ENCODE assay signal across 8 cellular contexts in the genomic region with DNA sequence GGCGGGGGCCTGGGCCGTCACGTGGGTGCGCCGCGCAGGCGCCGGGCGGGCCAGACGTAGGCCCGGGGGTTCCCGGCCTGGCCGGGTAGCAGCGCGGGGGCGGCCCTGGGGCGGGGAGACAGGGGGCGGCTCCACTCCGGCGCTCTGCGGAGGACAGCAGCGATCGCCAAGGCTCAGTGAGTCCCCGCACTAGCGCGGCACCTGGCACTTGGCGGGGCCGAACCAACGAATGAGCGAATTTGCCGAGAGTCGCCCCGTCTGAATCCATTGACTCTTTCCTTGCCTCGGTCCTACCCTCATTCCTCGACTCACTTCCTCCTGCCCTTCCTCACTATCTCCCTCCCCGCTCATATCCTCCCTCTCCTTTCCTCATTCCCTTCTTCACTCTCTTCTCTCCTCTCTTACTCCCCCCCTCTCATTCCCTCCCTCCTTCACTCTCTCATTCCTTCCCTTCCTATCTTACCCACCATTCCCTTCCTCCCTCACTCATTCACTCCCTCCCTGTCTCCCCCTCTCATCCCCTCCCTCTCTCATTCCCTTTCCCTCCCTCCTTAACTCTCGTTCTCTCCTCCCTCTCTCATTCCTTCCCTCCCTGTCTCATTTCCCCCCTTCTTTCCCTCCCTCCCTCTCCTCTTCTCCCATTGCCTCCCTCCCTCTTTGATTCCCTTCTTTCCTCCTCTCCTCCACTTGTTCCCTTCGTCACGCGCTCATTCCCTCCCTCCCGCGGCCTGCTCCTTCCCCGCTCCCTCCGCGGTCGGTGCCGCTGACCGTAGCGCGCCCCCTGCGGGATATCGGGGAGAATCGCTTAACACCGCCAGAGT. TPM values are rescaled to one million over a fixed set of nuclear protein-coding genes. Genes with fewer than 3 reads are reported as not detected.
A peak's percentile ranks its signal among the peaks of the same experiment; 100 is the strongest.
DNase-seq lines count a peak whose midpoint lies in the region; ATAC-seq and TF ChIP-seq lines count a peak whose summit lies in the region.

No MANE protein-coding gene starts in this region.

- H3K4me1 ChIP-seq in H9 (ENCODE audit: insufficient read depth, low read length) (peaks cover 6% of the 10 kb centered on the region), MM.1S (ENCODE audit: low read length) (peaks cover 3% of the 10 kb centered on the region; the same call in 1 of the 2 replicates), gastroesophageal sphincter (peaks cover 0 to 48% (median 14%) of the 10 kb centered on the region in 3 donors), neutrophil (ENCODE audit: control insufficient read depth in 1 of 2, insufficient read depth in 1 of 2, low read depth in 1 of 2, low read length in 1 of 2) (peaks cover 22 to 24% of the 10 kb centered on the region in 2 experiments)

- H3K27me3 Mint-ChIP-seq in H9 (ENCODE audit: low read depth) = peaks cover 11% of the 10 kb centered on the region
- peaks cover 11% of the 10 kb centered on the region for H3K27me3 Mint-ChIP-seq in activated naive CD4-positive, alpha-beta T cell treated with anti-CD3 and anti-CD28 coated beads, Interleukin-2, amount 10 ng/mL, durations not matched to agents 7 days and 5 days

- peak overlapping the region; percentile 82 to 97 (median 97) for H3K27ac Mint-ChIP-seq in H9
- peak overlapping the region; percentile 88 for H3K27ac Mint-ChIP-seq in activated naive CD4-positive, alpha-beta T cell treated with anti-CD3 and anti-CD28 coated beads, Interleukin-2, amount 10 ng/mL, durations not matched to agents 7 days and 5 days

- peak overlapping the region; percentile 54 for H3K18ac ChIP-seq in H9 (ENCODE audit: insufficient read length, low read depth, low read length)

- TF ChIP-seq CTCF in H9 (conservative IDR thresholded peaks at IDR 0.05) (peak; percentile 91), MM.1S (IDR thresholded peaks at IDR 0.05; ENCODE audit: low read length) (peak; percentile 94), gastroesophageal sphincter (IDR thresholded peaks at IDR 0.05) (peak in 3 of 4 experiments; percentile 85 to 91 (median 90)), neutrophil (IDR thresholded peaks at IDR 0.05) (peak; percentile 92)

- H3K4me3 ChIP-seq in MM.1S (ENCODE audit: low read length) (peak overlapping the region; percentile 88), gastroesophageal sphincter (peak overlapping the region; percentile 64 to 77), neutrophil (ENCODE audit: low read depth in 1 of 2, low read length in 1 of 2) (peak overlapping the region; percentile 79 to 95)

- peak; percentile 69 for DNase-seq in GF-D8 (lab: John Stamatoyannopoulos, UW)
- DNase-seq in H9 = peak; percentile 88
- DNase-seq in MM.1S = peak; percentile 96
- peak; percentile 90 for DNase-seq in SK-MEL-5 (ENCODE audit: low read depth, low spot score)
- DNase-seq in activated naive CD4-positive, alpha-beta T cell treated with anti-CD3 and anti-CD28 coated beads, Interleukin-2, amount 10 ng/mL, durations not matched to agents 7 days and 5 days = peak; percentile 95
- DNase-seq in substantia nigra (lab: John Stamatoyannopoulos, UW) = peak; percentile 38 to 96 (median 85)

- peak overlapping the region; percentile 87 to 99 for H3K4me3 Mint-ChIP-seq in H9
- peak overlapping the region; percentile 90 for H3K4me3 Mint-ChIP-seq in activated naive CD4-positive, alpha-beta T cell treated with anti-CD3 and anti-CD28 coated beads, Interleukin-2, amount 10 ng/mL, durations not matched to agents 7 days and 5 days

- H3K27ac ChIP-seq in H9 (ENCODE audit: insufficient read length, low read depth, low read length) (peak overlapping the region; percentile 44), MM.1S (ENCODE audit: low read length) (peak overlapping the region; percentile 49; the same call in 1 of the 2 replicates), gastroesophageal sphincter (peak overlapping the region; percentile 95 to 99 (median 97)), neutrophil (peak overlapping the region; percentile 93), substantia nigra (ENCODE audit: low read depth, low read length, poor library complexity, severe bottlenecking) (peak overlapping the region; percentile 94)

- peak overlapping the region; percentile 93 for H3K4me2 ChIP-seq in H9 (ENCODE audit: insufficient read depth, insufficient read length, low read length)
- H3K4me2 ChIP-seq in MM.1S (ENCODE audit: low read depth, low read length) = peak overlapping the region; percentile 98

- peak; percentile 96 for ATAC-seq in gastroesophageal sphincter

- no peak overlapping the region for H3T11ph ChIP-seq in H9 (ENCODE audit: low read length)

- H2BK20ac ChIP-seq in H9 (ENCODE audit: low read depth, low read length, poor library complexity, severe bottlenecking) = no peak overlapping the region

- H2AFZ ChIP-seq in H9 (ENCODE audit: low read length) (no peak overlapping the region), MM.1S (ENCODE audit: low read length) (peak overlapping the region; percentile 70)

- H3K56ac ChIP-seq in H9 (ENCODE audit: insufficient read length, low read depth, low read length) = peak overlapping the region; percentile 26

- no peaks in the 10 kb centered on the region for H4K20me1 ChIP-seq in H9 (ENCODE audit: control insufficient read depth, insufficient read depth, insufficient read length)
- no peaks in the 10 kb centered on the region for H4K20me1 ChIP-seq in MM.1S (ENCODE audit: insufficient read depth, low read length)

- H2BK120ac ChIP-seq in H9 (ENCODE audit: low read depth, low read length, poor library complexity, severe bottlenecking) = no peak overlapping the region

- peak; percentile 39 to 69 for TF ChIP-seq POLR2A in gastroesophageal sphincter (IDR thresholded peaks at IDR 0.05)

- no peak overlapping the region for H4K8ac ChIP-seq in H9 (replicated peaks; ENCODE audit: insufficient read length, low read depth, low read length)

- no peak overlapping the region for H3K23ac ChIP-seq in H9 (ENCODE audit: insufficient read length, low read depth, low read length)

- peaks cover 18% of the 10 kb centered on the region for H3K23me2 ChIP-seq in H9 (ENCODE audit: insufficient read length, low read depth, low read length, poor library complexity, severe bottlenecking)

- peaks cover 9% of the 10 kb centered on the region for H3K79me1 ChIP-seq in H9 (ENCODE audit: insufficient read depth, low read depth, low read length, poor library complexity, severe bottlenecking)

- in situ Hi-C loops in SK-MEL-5 (cut with HindIII; ENCODE audit: low pct_unique_long_range_greater_than_20kb, low sequenced_read_pairs) = no loop called here

- no peaks in the 10 kb centered on the region for H3K9me3 Mint-ChIP-seq in H9
- no peaks in the 10 kb centered on the region for H3K9me3 Mint-ChIP-seq in activated naive CD4-positive, alpha-beta T cell treated with anti-CD3 and anti-CD28 coated beads, Interleukin-2, amount 10 ng/mL, durations not matched to agents 7 days and 5 days

- CTCF ChIA-PET in activated naive CD4-positive, alpha-beta T cell treated with anti-CD3 and anti-CD28 coated beads, Interleukin-2, amount 10 ng/mL, durations not matched to agents 7 days and 5 days (lab: Charles Lee) = no interaction called here

- H3K9me2 ChIP-seq in MM.1S (replicated peaks; ENCODE audit: insufficient read depth, low read length) = no peaks in the 10 kb centered on the region

- H3K79me2 ChIP-seq in H9 (ENCODE audit: insufficient read depth, low read length) = peaks cover 2% of the 10 kb centered on the region; the same call in 1 of the 2 replicates
- H3K79me2 ChIP-seq in MM.1S (ENCODE audit: low read length) = peaks cover 34% of the 10 kb centered on the region

- no peak overlapping the region for H2AK5ac ChIP-seq in H9 (ENCODE audit: insufficient read length, low read length)

- no peak for TF ChIP-seq EP300 in gastroesophageal sphincter (IDR thresholded peaks at IDR 0.05)

- H3K9me3 ChIP-seq in H9 (ENCODE audit: control insufficient read depth, low read depth, low read length) = no peaks in the 10 kb centered on the region
- H3K9me3 ChIP-seq in MM.1S (replicated peaks; ENCODE audit: insufficient read depth, low read length) = no peaks in the 10 kb centered on the region
- no peaks in the 10 kb centered on the region for H3K9me3 ChIP-seq in gastroesophageal sphincter
- H3K9me3 ChIP-seq in neutrophil = no peaks in the 10 kb centered on the region

- no peak overlapping the region for H3K4ac ChIP-seq in H9 (ENCODE audit: low read depth, low read length)

- H4K5ac ChIP-seq in H9 (ENCODE audit: insufficient read length, low read depth, low read length) = no peak overlapping the region

- H3K4me1 Mint-ChIP-seq in H9 = peaks cover 14 to 17% of the 10 kb centered on the region in 2 experiments
- peaks cover 39% of the 10 kb centered on the region for H3K4me1 Mint-ChIP-seq in activated naive CD4-positive, alpha-beta T cell treated with anti-CD3 and anti-CD28 coated beads, Interleukin-2, amount 10 ng/mL, durations not matched to agents 7 days and 5 days

- no peaks in the 10 kb centered on the region for H3F3A ChIP-seq in MM.1S (ENCODE audit: insufficient read depth, low read length)

- H3K27me3 ChIP-seq in H9 (ENCODE audit: insufficient read depth, low read length) (no peaks in the 10 kb centered on the region; the same call in 1 of the 2 replicates), MM.1S (replicated peaks; ENCODE audit: insufficient read depth, low read length) (no peaks in the 10 kb centered on the region), gastroesophageal sphincter (no peaks in the 10 kb centered on the region), neutrophil (no peaks in the 10 kb centered on the region)

- H3K9ac ChIP-seq in H9 (ENCODE audit: extremely low read depth, insufficient read length, low read length) (peak overlapping the region; percentile 45), MM.1S (ENCODE audit: low read length) (peak overlapping the region; percentile 54)

- peak overlapping the region; percentile 33; the same call in 1 of the 2 replicates for H3K14ac ChIP-seq in H9 (ENCODE audit: insufficient read depth, low read length)

- H3K36me3 ChIP-seq in MM.1S (replicated peaks; ENCODE audit: insufficient read depth, low read length) (no peaks in the 10 kb centered on the region), gastroesophageal sphincter (peaks cover 0 to 24% of the 10 kb centered on the region in 2 donors), neutrophil (peaks cover 15% of the 10 kb centered on the region)

- no peak overlapping the region for H2BK5ac ChIP-seq in H9 (ENCODE audit: insufficient read length, low read length)

- no peak overlapping the region for H4K91ac ChIP-seq in H9 (ENCODE audit: insufficient read length, low read depth, low read length)

- no peak overlapping the region for H2BK12ac ChIP-seq in H9 (ENCODE audit: insufficient read length, low read depth, low read length)

- WGBS in H9 (ENCODE audit: extremely low coverage, insufficient read length, low lambda C conversion rate) = 100% methylated on average over 2 of the region's 54 CpGs
- WGBS in gastroesophageal sphincter (ENCODE audit: low coverage in 1 of 2), 2 donors = 1% methylated on average over 17 to 33 of the region's 54 CpGs

- H3K36me3 Mint-ChIP-seq in H9 (ENCODE audit: insufficient read depth in 1 of 3, low read depth in 3 of 3) = peaks cover 7 to 22% (median 12%) of the 10 kb centered on the region in 3 experiments
- peaks cover 13% of the 10 kb centered on the region for H3K36me3 Mint-ChIP-seq in activated naive CD4-positive, alpha-beta T cell treated with anti-CD3 and anti-CD28 coated beads, Interleukin-2, amount 10 ng/mL, durations not matched to agents 7 days and 5 days

- no peak overlapping the region for H2BK15ac ChIP-seq in H9 (ENCODE audit: low read depth, low read length)

RNA-seq across cellular contexts. Expression of a gene that starts 0.5 kb away (rescaled TPM):
- total RNA-seq in H9 (2021) = 11.9 and 12.7 TPM in 2 replicates
- total RNA-seq in SK-MEL-5 (2014; rRNA removed; shearing (Covaris generic)) = 18.4 and 22.7 TPM in 2 replicates
- 23.2 and 26.8 TPM in 2 replicates for polyA plus RNA-seq in SK-MEL-5 (2015; cell fraction: cytosol; rRNA removed)
- polyA plus RNA-seq in SK-MEL-5 (2015; cell fraction: nucleus; rRNA removed) = 56.9 and 66.9 TPM in 2 replicates
- total RNA-seq in gastroesophageal sphincter = 10 to 100 TPM; 25.0 to 44.5 (median 33.9) TPM

RNA-seq across cellular contexts. Expression of a gene that starts 11.3 kb away (rescaled TPM):
- total RNA-seq in H9 (2021) (46.0 and 47.4 TPM in 2 replicates), gastroesophageal sphincter (10 to 100 TPM; 30.6 to 62.3 (median 54.3) TPM)
- total RNA-seq in SK-MEL-5 (2014; rRNA removed; shearing (Covaris generic)) = 86.9 and 91.2 TPM in 2 replicates
- polyA plus RNA-seq in SK-MEL-5 (2015; cell fraction: cytosol; rRNA removed) = 186 and 223 TPM in 2 replicates
- polyA plus RNA-seq in SK-MEL-5 (2015; cell fraction: nucleus; rRNA removed) = 830 and 901 TPM in 2 replicates

RNA-seq across cellular contexts. Expression of a gene that starts 58.4 kb away (rescaled TPM):
- 10.8 and 12.7 TPM in 2 replicates for total RNA-seq in H9 (2021)
- 15.3 and 17.0 TPM in 2 replicates for total RNA-seq in SK-MEL-5 (2014; rRNA removed; shearing (Covaris generic))
- 68.1 and 83.6 TPM in 2 replicates for polyA plus RNA-seq in SK-MEL-5 (2015; cell fraction: cytosol; rRNA removed)
- polyA plus RNA-seq in SK-MEL-5 (2015; cell fraction: nucleus; rRNA removed) = 25.2 and 63.7 TPM in 2 replicates
- 10 to 100 TPM; 14.8 to 25.3 (median 20.1) TPM for total RNA-seq in gastroesophageal sphincter

Comparison
In these comparisons a context has a peak if more than half of its experiments do, and no peak if none do; other contexts are left out.
1. Peak in every context shown above with its lines: DNase-seq, ATAC-seq, H3K4me3 ChIP-seq and H3K27ac ChIP-seq.
2. H3K27ac ChIP-seq: peak in every context shown above with its lines; median percentile 97 in gastroesophageal sphincter; 94 in substantia nigra; 93 in neutrophil; 49 in MM.1S; 44 in H9.